ENCODE assay signal across 1 cellular context in genomic region chr2:69694894-69695849, GRCh38.
TF ChIP-seq lines count a peak whose summit lies in the region.

No MANE protein-coding gene starts in this region.

TF ChIP-seq in SK-N-SH treated with all-trans-retinoic acid at 6 μM for 48 hours, 23 proteins besides CTCF, POLR2A, EP300 and RAD21 (continued from another document):
- no peak for TF ChIP-seq TSHZ2 (CRISPR knock-in tag; IDR thresholded peaks at IDR 0.05)
- TF ChIP-seq CSRNP3 (CRISPR knock-in tag; IDR thresholded peaks at IDR 0.05), result no peak
TF ChIP-seq in SK-N-SH treated with all-trans-retinoic acid at 6 μM for 48 hours: peak in this region for 0.
